In genomic region chr10:13414855-13415254, GRCh38 we compare ENCODE assay signal across 1 cellular context.
TF ChIP-seq lines count a peak whose summit lies in the region.

No MANE protein-coding gene starts in this region.

TF ChIP-seq in HepG2, 621 proteins besides CTCF, POLR2A, EP300 and RAD21 (continued from another document and continues in another):
- TF ChIP-seq, protein P1, sequence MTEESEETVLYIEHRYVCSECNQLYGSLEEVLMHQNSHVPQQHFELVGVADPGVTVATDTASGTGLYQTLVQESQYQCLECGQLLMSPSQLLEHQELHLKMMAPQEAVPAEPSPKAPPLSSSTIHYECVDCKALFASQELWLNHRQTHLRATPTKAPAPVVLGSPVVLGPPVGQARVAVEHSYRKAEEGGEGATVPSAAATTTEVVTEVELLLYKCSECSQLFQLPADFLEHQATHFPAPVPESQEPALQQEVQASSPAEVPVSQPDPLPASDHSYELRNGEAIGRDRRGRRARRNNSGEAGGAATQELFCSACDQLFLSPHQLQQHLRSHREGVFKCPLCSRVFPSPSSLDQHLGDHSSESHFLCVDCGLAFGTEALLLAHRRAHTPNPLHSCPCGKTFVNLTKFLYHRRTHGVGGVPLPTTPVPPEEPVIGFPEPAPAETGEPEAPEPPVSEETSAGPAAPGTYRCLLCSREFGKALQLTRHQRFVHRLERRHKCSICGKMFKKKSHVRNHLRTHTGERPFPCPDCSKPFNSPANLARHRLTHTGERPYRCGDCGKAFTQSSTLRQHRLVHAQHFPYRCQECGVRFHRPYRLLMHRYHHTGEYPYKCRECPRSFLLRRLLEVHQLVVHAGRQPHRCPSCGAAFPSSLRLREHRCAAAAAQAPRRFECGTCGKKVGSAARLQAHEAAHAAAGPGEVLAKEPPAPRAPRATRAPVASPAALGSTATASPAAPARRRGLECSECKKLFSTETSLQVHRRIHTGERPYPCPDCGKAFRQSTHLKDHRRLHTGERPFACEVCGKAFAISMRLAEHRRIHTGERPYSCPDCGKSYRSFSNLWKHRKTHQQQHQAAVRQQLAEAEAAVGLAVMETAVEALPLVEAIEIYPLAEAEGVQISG (CRISPR knock-in tag; IDR thresholded peaks at IDR 0.05) = no peak
- TF ChIP-seq HOXA7 (CRISPR knock-in tag; IDR thresholded peaks at IDR 0.05) = no peak
- TF ChIP-seq DMAP1 (CRISPR knock-in tag; IDR thresholded peaks at IDR 0.05) = 0 out of 2 replicates have a peak, but pooled peaks have one; percentile 16
- TF ChIP-seq PHB2 (IDR thresholded peaks at IDR 0.05; ENCODE audit: partially characterized antibody) = no peak
- TF ChIP-seq ZFP37 (CRISPR knock-in tag; IDR thresholded peaks at IDR 0.05; ENCODE audit: borderline replicate concordance) = no peak
- no peak for TF ChIP-seq ZNF484 (CRISPR knock-in tag; IDR thresholded peaks at IDR 0.05; ENCODE audit: borderline replicate concordance, low read depth)
- TF ChIP-seq IKZF1 (IDR thresholded peaks at IDR 0.05) = no peak
- TF ChIP-seq PAX8 (CRISPR knock-in tag; IDR thresholded peaks at IDR 0.05; ENCODE audit: borderline replicate concordance) = no peak
- TF ChIP-seq DZIP1 (CRISPR knock-in tag; IDR thresholded peaks at IDR 0.05) = no peak
- TF ChIP-seq ZNF124 (CRISPR knock-in tag; IDR thresholded peaks at IDR 0.05) = no peak
- TF ChIP-seq, protein P2, sequence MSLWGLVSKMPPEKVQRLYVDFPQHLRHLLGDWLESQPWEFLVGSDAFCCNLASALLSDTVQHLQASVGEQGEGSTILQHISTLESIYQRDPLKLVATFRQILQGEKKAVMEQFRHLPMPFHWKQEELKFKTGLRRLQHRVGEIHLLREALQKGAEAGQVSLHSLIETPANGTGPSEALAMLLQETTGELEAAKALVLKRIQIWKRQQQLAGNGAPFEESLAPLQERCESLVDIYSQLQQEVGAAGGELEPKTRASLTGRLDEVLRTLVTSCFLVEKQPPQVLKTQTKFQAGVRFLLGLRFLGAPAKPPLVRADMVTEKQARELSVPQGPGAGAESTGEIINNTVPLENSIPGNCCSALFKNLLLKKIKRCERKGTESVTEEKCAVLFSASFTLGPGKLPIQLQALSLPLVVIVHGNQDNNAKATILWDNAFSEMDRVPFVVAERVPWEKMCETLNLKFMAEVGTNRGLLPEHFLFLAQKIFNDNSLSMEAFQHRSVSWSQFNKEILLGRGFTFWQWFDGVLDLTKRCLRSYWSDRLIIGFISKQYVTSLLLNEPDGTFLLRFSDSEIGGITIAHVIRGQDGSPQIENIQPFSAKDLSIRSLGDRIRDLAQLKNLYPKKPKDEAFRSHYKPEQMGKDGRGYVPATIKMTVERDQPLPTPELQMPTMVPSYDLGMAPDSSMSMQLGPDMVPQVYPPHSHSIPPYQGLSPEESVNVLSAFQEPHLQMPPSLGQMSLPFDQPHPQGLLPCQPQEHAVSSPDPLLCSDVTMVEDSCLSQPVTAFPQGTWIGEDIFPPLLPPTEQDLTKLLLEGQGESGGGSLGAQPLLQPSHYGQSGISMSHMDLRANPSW (CRISPR knock-in tag; IDR thresholded peaks at IDR 0.05; ENCODE audit: borderline replicate concordance) = no peak
- TF ChIP-seq ZNF350 (CRISPR knock-in tag; IDR thresholded peaks at IDR 0.05; ENCODE audit: borderline replicate concordance, low read depth) = no peak; the same call in 1 of the 2 replicates
- TF ChIP-seq AGO2 (optimal IDR thresholded peaks at IDR 0.05; ENCODE audit: low read depth, low read length) = no peak
- no peak for TF ChIP-seq SIX4 (CRISPR knock-in tag; IDR thresholded peaks at IDR 0.05)
- TF ChIP-seq RBM22 (optimal IDR thresholded peaks at IDR 0.05; ENCODE audit: low read length) = no peak
- TF ChIP-seq POLR2AphosphoS5 (IDR thresholded peaks at IDR 0.05; ENCODE audit: low read depth, low read length) = no peak
- TF ChIP-seq, protein P3, sequence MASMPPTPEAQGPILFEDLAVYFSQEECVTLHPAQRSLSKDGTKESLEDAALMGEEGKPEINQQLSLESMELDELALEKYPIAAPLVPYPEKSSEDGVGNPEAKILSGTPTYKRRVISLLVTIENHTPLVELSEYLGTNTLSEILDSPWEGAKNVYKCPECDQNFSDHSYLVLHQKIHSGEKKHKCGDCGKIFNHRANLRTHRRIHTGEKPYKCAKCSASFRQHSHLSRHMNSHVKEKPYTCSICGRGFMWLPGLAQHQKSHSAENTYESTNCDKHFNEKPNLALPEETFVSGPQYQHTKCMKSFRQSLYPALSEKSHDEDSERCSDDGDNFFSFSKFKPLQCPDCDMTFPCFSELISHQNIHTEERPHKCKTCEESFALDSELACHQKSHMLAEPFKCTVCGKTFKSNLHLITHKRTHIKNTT (CRISPR knock-in tag; IDR thresholded peaks at IDR 0.05) = no peak
- no peak for TF ChIP-seq ELF4 (CRISPR knock-in tag; IDR thresholded peaks at IDR 0.05; ENCODE audit: borderline replicate concordance)
- no peak for TF ChIP-seq ZNF253 (CRISPR knock-in tag; IDR thresholded peaks at IDR 0.05; ENCODE audit: borderline replicate concordance)
- no peak for TF ChIP-seq ZKSCAN5 (CRISPR knock-in tag; IDR thresholded peaks at IDR 0.05)
- no peak for TF ChIP-seq ZSCAN22 (CRISPR knock-in tag; IDR thresholded peaks at IDR 0.05)
- TF ChIP-seq ZFP62 (CRISPR knock-in tag; IDR thresholded peaks at IDR 0.05) = no peak
- peak; percentile 71 for TF ChIP-seq NCOA2 (CRISPR knock-in tag; IDR thresholded peaks at IDR 0.05)
- TF ChIP-seq ZNF878 (CRISPR knock-in tag; IDR thresholded peaks at IDR 0.05) = no peak
- no peak for TF ChIP-seq CEBPB (IDR thresholded peaks at IDR 0.05; ENCODE audit: borderline replicate concordance, low read depth, low read length)
- TF ChIP-seq ZFY (CRISPR knock-in tag; IDR thresholded peaks at IDR 0.05) = no peak
- TF ChIP-seq SMAD9 (CRISPR knock-in tag; IDR thresholded peaks at IDR 0.05) = no peak
- TF ChIP-seq IRF9 (CRISPR knock-in tag; IDR thresholded peaks at IDR 0.05; ENCODE audit: borderline replicate concordance) = no peak
- no peak for TF ChIP-seq NFE2L1 (CRISPR knock-in tag; IDR thresholded peaks at IDR 0.05; ENCODE audit: borderline replicate concordance)
- TF ChIP-seq HOXA9 (CRISPR knock-in tag; IDR thresholded peaks at IDR 0.05; ENCODE audit: borderline replicate concordance) = no peak
- peak; percentile 46; the same call in 1 of the 2 replicates for TF ChIP-seq BCL6 (CRISPR knock-in tag; IDR thresholded peaks at IDR 0.05)
- TF ChIP-seq ZNF33B (CRISPR knock-in tag; IDR thresholded peaks at IDR 0.05) = no peak
- TF ChIP-seq ZNF263 (CRISPR knock-in tag; IDR thresholded peaks at IDR 0.05) = no peak
- no peak for TF ChIP-seq FOSL1 (CRISPR knock-in tag; IDR thresholded peaks at IDR 0.05; ENCODE audit: borderline replicate concordance)
- TF ChIP-seq SNAI1 (CRISPR knock-in tag; IDR thresholded peaks at IDR 0.05; ENCODE audit: borderline replicate concordance) = no peak
- TF ChIP-seq JUNB (CRISPR knock-in tag; IDR thresholded peaks at IDR 0.05; ENCODE audit: borderline replicate concordance) = no peak
- no peak for TF ChIP-seq HNRNPUL1 (IDR thresholded peaks at IDR 0.05; ENCODE audit: low read depth, low read length)
- TF ChIP-seq ZNF619 (CRISPR knock-in tag; IDR thresholded peaks at IDR 0.05) = no peak
- no peak for TF ChIP-seq ZFP41 (CRISPR knock-in tag; IDR thresholded peaks at IDR 0.05; ENCODE audit: borderline replicate concordance)
- peak; percentile 89 for TF ChIP-seq HNF4A (CRISPR knock-in tag; IDR thresholded peaks at IDR 0.05)
- TF ChIP-seq BRCA1 (CRISPR knock-in tag; IDR thresholded peaks at IDR 0.05) = no peak
- no peak for TF ChIP-seq KDM5A (IDR thresholded peaks at IDR 0.05; ENCODE audit: borderline replicate concordance, low read length)
- peak; percentile 60; the same call in 1 of the 2 replicates for TF ChIP-seq ZSCAN9 (CRISPR knock-in tag; IDR thresholded peaks at IDR 0.05; ENCODE audit: borderline replicate concordance)
- no peak for TF ChIP-seq ZNF780A (CRISPR knock-in tag; IDR thresholded peaks at IDR 0.05)
- TF ChIP-seq DDIT3 (CRISPR knock-in tag; IDR thresholded peaks at IDR 0.05) = no peak
- TF ChIP-seq ZNF768 (CRISPR knock-in tag; IDR thresholded peaks at IDR 0.05) = no peak; the same call in 1 of the 2 replicates
- TF ChIP-seq ZNF20 (CRISPR knock-in tag; IDR thresholded peaks at IDR 0.05) = no peak
- TF ChIP-seq, protein P4, sequence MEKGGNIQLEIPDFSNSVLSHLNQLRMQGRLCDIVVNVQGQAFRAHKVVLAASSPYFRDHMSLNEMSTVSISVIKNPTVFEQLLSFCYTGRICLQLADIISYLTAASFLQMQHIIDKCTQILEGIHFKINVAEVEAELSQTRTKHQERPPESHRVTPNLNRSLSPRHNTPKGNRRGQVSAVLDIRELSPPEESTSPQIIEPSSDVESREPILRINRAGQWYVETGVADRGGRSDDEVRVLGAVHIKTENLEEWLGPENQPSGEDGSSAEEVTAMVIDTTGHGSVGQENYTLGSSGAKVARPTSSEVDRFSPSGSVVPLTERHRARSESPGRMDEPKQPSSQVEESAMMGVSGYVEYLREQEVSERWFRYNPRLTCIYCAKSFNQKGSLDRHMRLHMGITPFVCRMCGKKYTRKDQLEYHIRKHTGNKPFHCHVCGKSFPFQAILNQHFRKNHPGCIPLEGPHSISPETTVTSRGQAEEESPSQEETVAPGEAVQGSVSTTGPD (CRISPR knock-in tag; IDR thresholded peaks at IDR 0.05) = no peak
- no peak for TF ChIP-seq ATAD3A (CRISPR knock-in tag; IDR thresholded peaks at IDR 0.05)
- no peak for TF ChIP-seq ZNF607 (CRISPR knock-in tag; IDR thresholded peaks at IDR 0.05; ENCODE audit: borderline replicate concordance)
- no peak for TF ChIP-seq REL (CRISPR knock-in tag; conservative IDR thresholded peaks at IDR 0.05)
- no peak for TF ChIP-seq ZNF747 (CRISPR knock-in tag; IDR thresholded peaks at IDR 0.05; ENCODE audit: borderline replicate concordance)
- TF ChIP-seq ESRRA (CRISPR knock-in tag; IDR thresholded peaks at IDR 0.05; ENCODE audit: low read depth) = no peak
- no peak for TF ChIP-seq FOXJ3 (CRISPR knock-in tag; IDR thresholded peaks at IDR 0.05; ENCODE audit: borderline replicate concordance)
- no peak for TF ChIP-seq FOXO4 (CRISPR knock-in tag; conservative IDR thresholded peaks at IDR 0.05)
- TF ChIP-seq SOX13 (IDR thresholded peaks at IDR 0.05) = no peak
- peak in 1 of 2 experiments; percentile 62; a peak in 1 of 4 replicates for TF ChIP-seq SOX13 (CRISPR knock-in tag; conservative IDR thresholded peaks at IDR 0.05 in 1 of 2, IDR thresholded peaks at IDR 0.05 in 1 of 2)
- no peak for TF ChIP-seq RFX5 (IDR thresholded peaks at IDR 0.05; ENCODE audit: low read depth, low read length)
- no peak for TF ChIP-seq PRDM4 (CRISPR knock-in tag; IDR thresholded peaks at IDR 0.05; ENCODE audit: borderline replicate concordance)
- 0 out of 2 replicates have a peak, but pooled peaks have one; percentile 35 for TF ChIP-seq TOPORS (CRISPR knock-in tag; IDR thresholded peaks at IDR 0.05)
